In genomic region chr22:24435861-24436351, GRCh38 we compare ENCODE assay signal across 11 cellular contexts. TPM values are rescaled to one million over a fixed set of nuclear protein-coding genes. Genes with fewer than 3 reads are reported as not detected.
DNase-seq lines count a peak whose midpoint lies in the region; ATAC-seq and TF ChIP-seq lines count a peak whose summit lies in the region.
"Had no signal": no experiment of that assay in that cellular context is flagged by ENCODE, and none has a peak within 500 bp of the region (broad histone marks: within the 10 kb centered on the region; RNA-seq: fewer than 3 reads in every experiment).

No MANE protein-coding gene starts in this region.

- H4K20me1 ChIP-seq in Loucy (ENCODE audit: insufficient read depth, low read length, poor library complexity, severe bottlenecking), result no peaks in the 10 kb centered on the region

- H3K18ac ChIP-seq in neuronal stem cell (ENCODE audit: low read length) (peak overlapping the region; percentile 29), mesendoderm (ENCODE audit: low read length) (no peak overlapping the region)

- CTCF ChIA-PET in CD8-positive, alpha-beta T cell (lab: Charles Lee), result interaction anchor here (1.0 to 2.7 kb wide), 5 partner anchors 8 to 279 kb away, joined by 3 to 14 read pairs (median 9); no protein-coding TSS in a partner anchor

- H2BK15ac ChIP-seq in neuronal stem cell (ENCODE audit: low read length), result no peak overlapping the region
- no peak overlapping the region for H2BK15ac ChIP-seq in mesendoderm (replicated peaks; ENCODE audit: low read depth)

- H2BK12ac ChIP-seq in neuronal stem cell (ENCODE audit: low read length), result no peak overlapping the region

- intact Hi-C loops in CD8-positive, alpha-beta T cell (cut with DNase I, micrococcal nuclease), result no loop called here

- H3K23ac ChIP-seq in neuronal stem cell (ENCODE audit: low read depth, low read length, poor library complexity) (no peak overlapping the region), mesendoderm (ENCODE audit: low read length) (no peak overlapping the region)

- no peak overlapping the region for H2AFZ ChIP-seq in Loucy (ENCODE audit: low read length)
- peak overlapping the region; percentile 64 for H2AFZ ChIP-seq in neuronal stem cell (ENCODE audit: low read length)

- H2AK5ac ChIP-seq in neuronal stem cell (ENCODE audit: low read depth, low read length), result no peak overlapping the region
- H2AK5ac ChIP-seq in mesendoderm (ENCODE audit: low read length), result no peak overlapping the region

- POLR2A ChIA-PET in CD8-positive, alpha-beta T cell (lab: Charles Lee), result interaction anchor here (0.6 to 3.3 kb wide), 6 partner anchors 8 to 585 kb away, joined by 3 to 19 read pairs (median 6); partner anchors contain the start of gene ADORA2A

- no peak overlapping the region for H3K56ac ChIP-seq in mesendoderm (ENCODE audit: low read length)

- H3K27me3 Mint-ChIP-seq in CD8-positive, alpha-beta T cell (ENCODE audit: low read depth), result no peaks in the 10 kb centered on the region

- peak overlapping the region; percentile 82 for H3K27ac Mint-ChIP-seq in CD8-positive, alpha-beta T cell

- H3K14ac ChIP-seq in neuronal stem cell (ENCODE audit: low read length), result no peak overlapping the region

- H3K4me3 ChIP-seq in CD8-positive, alpha-beta T cell (ENCODE audit: low read depth, low read length), result no peak overlapping the region
- no peak overlapping the region for H3K4me3 ChIP-seq in Loucy (ENCODE audit: low read length, poor library complexity, severe bottlenecking)
- H3K4me3 ChIP-seq in cardiac fibroblast (replicated peaks in 1 of 2; ENCODE audit: low read depth in 2 of 2, low read length in 2 of 2), result no peak overlapping the region
- no peak overlapping the region for H3K4me3 ChIP-seq in neuronal stem cell (ENCODE audit: low read length in 2 of 2)
- H3K4me3 ChIP-seq in mesendoderm (ENCODE audit: low read length), result no peak overlapping the region

- TF ChIP-seq CTCF in CD8-positive, alpha-beta T cell (IDR thresholded peaks at IDR 0.05), result no peak
- TF ChIP-seq CTCF in Loucy (conservative IDR thresholded peaks at IDR 0.05; ENCODE audit: low read length) (no peak), cardiac fibroblast (IDR thresholded peaks at IDR 0.05; ENCODE audit: low read depth, low read length) (no peak)

- H3K79me1 ChIP-seq in neuronal stem cell (ENCODE audit: low read depth, low read length) (peaks cover 5% of the 10 kb centered on the region), mesendoderm (ENCODE audit: low read length) (no peaks in the 10 kb centered on the region)

- no peak overlapping the region for H3K27ac ChIP-seq in CD8-positive, alpha-beta T cell (ENCODE audit: low read depth, low read length)
- no peak overlapping the region for H3K27ac ChIP-seq in neuronal stem cell (replicated peaks; ENCODE audit: low read length)
- no peak overlapping the region for H3K27ac ChIP-seq in mesendoderm (ENCODE audit: low read depth, low read length)

- H3K4me2 ChIP-seq in Loucy (ENCODE audit: low read depth, low read length, poor library complexity, severe bottlenecking) (peak overlapping the region; percentile 82), neuronal stem cell (ENCODE audit: insufficient read depth, low read length, poor library complexity, severe bottlenecking) (no peak overlapping the region), mesendoderm (ENCODE audit: low read length) (no peak overlapping the region)

- no peak overlapping the region for H4K91ac ChIP-seq in neuronal stem cell (ENCODE audit: low read depth, low read length, poor library complexity)

- no peaks in the 10 kb centered on the region for H3K9me3 Mint-ChIP-seq in CD8-positive, alpha-beta T cell

- peaks cover 64% of the 10 kb centered on the region for H3K36me3 Mint-ChIP-seq in CD8-positive, alpha-beta T cell

- H3K9me3 ChIP-seq in CD8-positive, alpha-beta T cell (ENCODE audit: low read length), result no peaks in the 10 kb centered on the region
- H3K9me3 ChIP-seq in Loucy (ENCODE audit: insufficient read depth, low read depth, low read length) (no peaks in the 10 kb centered on the region), neuronal stem cell (replicated peaks in 1 of 2; ENCODE audit: control insufficient read depth in 2 of 2, insufficient read depth in 1 of 2, low read depth in 1 of 2, low read length in 2 of 2) (no peaks in the 10 kb centered on the region)

- H4K8ac ChIP-seq in neuronal stem cell (ENCODE audit: low read depth, low read length) (no peak overlapping the region), mesendoderm (ENCODE audit: low read depth, low read length) (no peak overlapping the region)

- no peak for DNase-seq in CD8-positive, alpha-beta T cell
- DNase-seq in cardiac fibroblast (ENCODE audit: low read depth in 2 of 2) (peak; percentile 45 to 91), neuronal stem cell (ENCODE audit: low spot score) (no peak), mesendoderm (no peak)
- no peak for DNase-seq in stimulated activated CD4-positive, alpha-beta T cell treated with anti-CD3 and anti-CD28 coated beads, Interleukin-1b, Interleukin-23, amount 100 ng/mL, for 48 hours
- DNase-seq: activated CD4-positive, alpha-beta T cell treated with anti-CD3 and anti-CD28 coated beads, Interleukin-2, amount 50 U/mL, for 48 hours; DMS79 treated with DMSO at 0.1 percent for 48 hours had no signal

- H3F3A ChIP-seq in Loucy (ENCODE audit: low read depth), result peaks cover 31% of the 10 kb centered on the region

- H3K9me2 ChIP-seq in Loucy (replicated peaks; ENCODE audit: low read depth, low read length), result no peaks in the 10 kb centered on the region

- H2BK5ac ChIP-seq in neuronal stem cell (ENCODE audit: low read length), result no peak overlapping the region
- H2BK5ac ChIP-seq in mesendoderm (ENCODE audit: low read length), result no peak overlapping the region

- H3K79me2 ChIP-seq in Loucy (ENCODE audit: insufficient read depth, low read length) (peaks cover 30% of the 10 kb centered on the region; the same call in 1 of the 2 replicates), mesendoderm (ENCODE audit: control insufficient read depth, insufficient read depth, low read length) (no peaks in the 10 kb centered on the region)

- H3K4ac ChIP-seq in neuronal stem cell (ENCODE audit: low read length) (no peak overlapping the region), mesendoderm (ENCODE audit: low read depth, low read length) (no peak overlapping the region)

- H4K5ac ChIP-seq in mesendoderm (ENCODE audit: low read length), result no peak overlapping the region

- H3K4me3 Mint-ChIP-seq in CD8-positive, alpha-beta T cell, result no peak overlapping the region

- ATAC-seq in CD8-positive, alpha-beta T cell, result no peak
- ATAC-seq in HG03135 (IDR thresholded peaks at IDR 0.05; ENCODE audit: unreplicated experiment) (no peak), GM21717 (IDR thresholded peaks at IDR 0.05; ENCODE audit: unreplicated experiment) (no peak)

- peaks cover 85% of the 10 kb centered on the region for H3K4me1 Mint-ChIP-seq in CD8-positive, alpha-beta T cell (ENCODE audit: low read depth)

- peaks cover 20% of the 10 kb centered on the region for H3K36me3 ChIP-seq in CD8-positive, alpha-beta T cell (ENCODE audit: insufficient read depth, low read length)
- H3K36me3 ChIP-seq in Loucy (ENCODE audit: insufficient read depth, low read length), result no peaks in the 10 kb centered on the region
- no peaks in the 10 kb centered on the region for H3K36me3 ChIP-seq in neuronal stem cell (replicated peaks in 1 of 2; ENCODE audit: control insufficient read depth in 2 of 2, insufficient read depth in 2 of 2, low read length in 2 of 2)
- H3K36me3 ChIP-seq in mesendoderm (ENCODE audit: control insufficient read depth, insufficient read depth, low read length), result no peaks in the 10 kb centered on the region

- WGBS in neuronal stem cell (ENCODE audit: extremely low coverage in 2 of 2, insufficient read length in 2 of 2, insufficient replicate concordance in 1 of 2), 2 donors, result no CpG with 5 or more reads among the region's 12 CpGs
- no CpG with 5 or more reads among the region's 12 CpGs for WGBS in mesendoderm (ENCODE audit: extremely low coverage, insufficient coverage, low lambda C conversion rate)

- peak overlapping the region; percentile 72 for H3K9ac ChIP-seq in Loucy (ENCODE audit: low read depth, low read length, poor library complexity, severe bottlenecking)
- H3K9ac ChIP-seq in neuronal stem cell (ENCODE audit: low read depth, low read length, poor library complexity), result no peak overlapping the region
- no peak overlapping the region for H3K9ac ChIP-seq in mesendoderm (ENCODE audit: low read length)

- peaks cover 92% of the 10 kb centered on the region for H3K4me1 ChIP-seq in CD8-positive, alpha-beta T cell (ENCODE audit: insufficient read depth, low read length)
- H3K4me1 ChIP-seq in Loucy (ENCODE audit: insufficient read depth, low read length, poor library complexity, severe bottlenecking), result peaks cover 93% of the 10 kb centered on the region
- peaks cover 0 to 7% of the 10 kb centered on the region in 2 donors for H3K4me1 ChIP-seq in neuronal stem cell (ENCODE audit: control insufficient read depth in 2 of 2, insufficient read depth in 1 of 2, low read depth in 1 of 2, low read length in 2 of 2)
- H3K4me1 ChIP-seq in mesendoderm (ENCODE audit: control insufficient read depth, low read depth, low read length), result no peaks in the 10 kb centered on the region

- no peak overlapping the region for H2BK120ac ChIP-seq in neuronal stem cell (ENCODE audit: low read depth, low read length)
- H2BK120ac ChIP-seq in mesendoderm (ENCODE audit: low read depth, low read length), result no peak overlapping the region

- H3K27me3 ChIP-seq in CD8-positive, alpha-beta T cell (ENCODE audit: insufficient read depth, low read length), result no peaks in the 10 kb centered on the region
- H3K27me3 ChIP-seq in Loucy (ENCODE audit: insufficient read depth, low read length, poor library complexity, severe bottlenecking), result no peaks in the 10 kb centered on the region
- H3K27me3 ChIP-seq in neuronal stem cell (ENCODE audit: control insufficient read depth in 3 of 3, insufficient read depth in 3 of 3, low read depth in 1 of 3, low read length in 3 of 3), result no peaks in the 10 kb centered on the region
- H3K27me3 ChIP-seq in mesendoderm (ENCODE audit: insufficient read depth, low read length, poor library complexity), result no peaks in the 10 kb centered on the region

RNA-seq across cellular contexts. Expression of gene ADORA2A, which starts 8.5 kb away (rescaled TPM):
- 10 to 100 TPM; 15.9 to 17.2 TPM for total RNA-seq in CD8-positive, alpha-beta T cell
- polyA plus RNA-seq in neuronal stem cell (2013, experiment 1 of 2), result 2.9 TPM
- 3.1 TPM for polyA plus RNA-seq in neuronal stem cell (2013, experiment 2 of 2)
- polyA plus RNA-seq in mesendoderm (2013, experiment 1 of 2), result 1.1 TPM
- polyA plus RNA-seq in mesendoderm (2013, experiment 2 of 2), result 1.3 TPM

RNA-seq across cellular contexts. Expression of gene UPB1, which starts 59.2 kb away (rescaled TPM):
- 1 to 10 TPM; 3.4 to 3.7 TPM for total RNA-seq in CD8-positive, alpha-beta T cell
- polyA plus RNA-seq in neuronal stem cell (2013, experiment 1 of 2), result 0.21 TPM
- 0.12 TPM for polyA plus RNA-seq in neuronal stem cell (2013, experiment 2 of 2)
- polyA plus RNA-seq in mesendoderm (2013, experiment 1 of 2), result 0.01 TPM
- not detected for polyA plus RNA-seq in mesendoderm (2013, experiment 2 of 2)
- total RNA-seq: dermis microvascular lymphatic vessel endothelial cell had no signal

Comparison
In these comparisons a context has a peak if more than half of its experiments do, and no peak if none do; other contexts are left out.
1. DNase-seq: peak in cardiac fibroblast (2 of 2); none in CD8-positive, alpha-beta T cell (0 of 7), neuronal stem cell (single experiment), mesendoderm (single experiment) and stimulated activated CD4-positive, alpha-beta T cell treated with anti-CD3 and anti-CD28 coated beads, Interleukin-1b, Interleukin-23, amount 100 ng/mL, for 48 hours (single experiment).